ENCODE assay signal across 9 cellular contexts in the genomic region with DNA sequence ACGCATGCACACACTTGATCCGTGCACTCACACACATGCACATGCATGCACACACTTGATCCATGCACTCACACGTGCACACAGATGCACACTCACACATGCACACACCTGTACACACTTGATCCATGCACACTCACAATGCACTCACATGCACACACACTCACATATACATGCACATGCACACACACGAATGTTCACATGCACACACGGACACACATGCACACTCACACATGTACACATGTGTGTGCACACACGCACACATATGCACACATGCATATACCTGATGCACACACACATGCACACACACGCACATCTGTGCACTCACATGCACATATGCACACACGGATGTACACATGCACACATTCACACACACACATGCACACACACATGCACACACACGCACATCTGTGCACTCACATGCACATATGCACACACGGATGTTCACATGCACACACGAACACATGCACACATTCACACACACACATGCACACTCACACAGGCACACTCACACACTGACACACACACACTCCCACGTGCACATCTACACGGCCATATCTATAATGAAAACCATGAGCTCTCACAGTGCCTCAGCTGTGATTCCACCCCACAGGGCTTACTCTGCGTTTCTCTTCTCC. TPM values are rescaled to one million over a fixed set of nuclear protein-coding genes. Genes with fewer than 3 reads are reported as not detected.
"Had no signal": no experiment of that assay in that cellular context is flagged by ENCODE, and none has a peak within 500 bp of the region (broad histone marks: within the 10 kb centered on the region; RNA-seq: fewer than 3 reads in every experiment).

No MANE protein-coding gene starts in this region.

RNA-seq across cellular contexts. Expression of a gene that starts 7.5 kb away (rescaled TPM):
- total RNA-seq: mesothelial cell of epicardium, mononuclear cell, osteoblast, temporal lobe had no signal
- polyA plus RNA-seq: immature natural killer cell had no signal

RNA-seq across cellular contexts. Expression of a gene that starts 7.8 kb away (rescaled TPM):
- total RNA-seq: mesothelial cell of epicardium, mononuclear cell, osteoblast, temporal lobe had no signal
- polyA plus RNA-seq: immature natural killer cell had no signal

RNA-seq across cellular contexts. Expression of a gene that starts 18.0 kb away (rescaled TPM):
- total RNA-seq: mesothelial cell of epicardium, mononuclear cell, osteoblast, temporal lobe had no signal
- polyA plus RNA-seq: immature natural killer cell had no signal

RNA-seq across cellular contexts. Expression of a gene that starts 23.0 kb away (rescaled TPM):
- total RNA-seq: mesothelial cell of epicardium, mononuclear cell, osteoblast, prostate gland, temporal lobe, urinary bladder had no signal
- polyA plus RNA-seq: immature natural killer cell, right cardiac atrium, spleen had no signal
